ENCODE assay signal across 1 cellular context in genomic region chr12:54324617-54325441, GRCh38.
TF ChIP-seq lines count a peak whose summit lies in the region.

COPZ1 (plus strand) TSS chr12:54325131; CDS start chr12:54325164, 33 bp downstream.

TF ChIP-seq in HEK293, 187 proteins besides CTCF, POLR2A, EP300 and RAD21 (continued from another document):
- TF ChIP-seq KLF17 (tag by site-specific recombination; IDR thresholded peaks at IDR 0.05): peak; percentile 74; the same call in 1 of the 2 replicates
- TF ChIP-seq ZNF2 (tag by site-specific recombination; IDR thresholded peaks at IDR 0.05): peak; percentile 94
- TF ChIP-seq MZF1 (tag by site-specific recombination; IDR thresholded peaks at IDR 0.05; ENCODE audit: borderline replicate concordance): peak; percentile 92
- no peak for TF ChIP-seq ZNF664 (tag by site-specific recombination; IDR thresholded peaks at IDR 0.05)
- TF ChIP-seq ZBTB20 (tag by site-specific recombination; IDR thresholded peaks at IDR 0.05): no peak
- TF ChIP-seq ZNF366 (tag by site-specific recombination; conservative IDR thresholded peaks at IDR 0.05): peak; percentile 51; the same call in 1 of the 2 replicates
- TF ChIP-seq ZNF391 (tag by site-specific recombination; IDR thresholded peaks at IDR 0.05; ENCODE audit: borderline replicate concordance, low read depth): peak; percentile 38; the same call in 1 of the 2 replicates
- TF ChIP-seq SP7 (tag by site-specific recombination; IDR thresholded peaks at IDR 0.05): peak; percentile 41
- 0 out of 2 replicates have a peak, but pooled peaks have one; percentile 12 for TF ChIP-seq ZIC2 (tag by site-specific recombination; IDR thresholded peaks at IDR 0.05)
- 0 out of 2 replicates have a peak, but pooled peaks have one; percentile 37 for TF ChIP-seq SCRT2 (tag by site-specific recombination; IDR thresholded peaks at IDR 0.05)
- TF ChIP-seq IKZF3 (tag by site-specific recombination; IDR thresholded peaks at IDR 0.05): peak; percentile 74; the same call in 1 of the 2 replicates
- TF ChIP-seq TSHZ1 (tag by site-specific recombination; IDR thresholded peaks at IDR 0.05; ENCODE audit: borderline replicate concordance): 0 out of 2 replicates have a peak, but pooled peaks have one; percentile 47
- no peak for TF ChIP-seq ZNF843 (tag by site-specific recombination; IDR thresholded peaks at IDR 0.05)
- 0 out of 2 replicates have a peak, but pooled peaks have one; percentile 41 for TF ChIP-seq ZBTB10 (tag by site-specific recombination; IDR thresholded peaks at IDR 0.05)
- 0 out of 2 replicates have a peak, but pooled peaks have one; percentile 20 for TF ChIP-seq ZBTB21 (tag by site-specific recombination; IDR thresholded peaks at IDR 0.05)
